In genomic region chr7:75989726-75990388, GRCh38 we compare ENCODE assay signal across 13 cellular contexts. TPM values are rescaled to one million over a fixed set of nuclear protein-coding genes. Genes with fewer than 3 reads are reported as not detected.
DNase-seq lines count a peak whose midpoint lies in the region; ATAC-seq and TF ChIP-seq lines count a peak whose summit lies in the region.
"Had no signal": no experiment of that assay in that cellular context is flagged by ENCODE, and none has a peak within 500 bp of the region (broad histone marks: within the 10 kb centered on the region; RNA-seq: fewer than 3 reads in every experiment).

No MANE protein-coding gene starts in this region.

- intact Hi-C loops in spleen (cut with DNase I; ENCODE audit: low total_unique reads): loop anchor here (10.0 kb wide), 1 partner anchor 115 kb away; the partner anchor contains the start of gene RHBDD2

- peaks cover 11% of the 10 kb centered on the region for H3K36me3 Mint-ChIP-seq in activated T-helper 17 cell treated with anti-CD3 and anti-CD28 coated beads, Interleukin-2, amount 50 U/mL, for 72 hours (ENCODE audit: low read depth)

- H3K27ac ChIP-seq in layer of hippocampus (ENCODE audit: low read depth, low read length) (peak overlapping the region; percentile 18), spleen (peak overlapping the region in 6 of 8 donors; percentile 29 to 72 (median 46))

- WGBS in spleen, 5 donors: 58 to 68% (median 62%) methylated on average over 15 of the region's 15 CpGs

- H3K4me1 ChIP-seq in spleen: peaks cover 9 to 75% (median 32%) of the 10 kb centered on the region in 6 donors

- DNase-seq in D341Med (ENCODE audit: low spot score) (peak; percentile 27), spleen (peak; percentile 69), COLO829 (ENCODE audit: low spot score) (no peak), GM19240 (ENCODE audit: insufficient read length, low spot score) (no peak)
- DNase-seq: activated T-cell treated with anti-CD3 and anti-CD28 coated beads, Interleukin-2, amount 50 U/mL, for 72 hours; effector memory CD8-positive, alpha-beta T cell; GOT3; occipital lobe; T1000 had no signal

- TF ChIP-seq POLR2A in spleen (IDR thresholded peaks at IDR 0.05): no peak

- no peak for TF ChIP-seq CTCF in spleen (IDR thresholded peaks at IDR 0.05 in 8 of 11, conservative IDR thresholded peaks at IDR 0.05 in 3 of 11)

- H3K4me1 Mint-ChIP-seq in activated T-helper 17 cell treated with anti-CD3 and anti-CD28 coated beads, Interleukin-2, amount 50 U/mL, for 72 hours: peaks cover 6% of the 10 kb centered on the region

- H3K4me3 Mint-ChIP-seq in activated T-helper 17 cell treated with anti-CD3 and anti-CD28 coated beads, Interleukin-2, amount 50 U/mL, for 72 hours: no peak overlapping the region
- H3K4me3 Mint-ChIP-seq: effector memory CD8-positive, alpha-beta T cell had no signal

- H3K27me3 ChIP-seq in layer of hippocampus (ENCODE audit: control insufficient read depth, insufficient read depth, low read length) (no peaks in the 10 kb centered on the region), spleen (replicated peaks in 1 of 7) (no peaks in the 10 kb centered on the region)

- peaks cover 5 to 50% (median 32%) of the 10 kb centered on the region in 6 donors for H3K36me3 ChIP-seq in spleen

- H3K9me3 ChIP-seq in spleen: no peaks in the 10 kb centered on the region

- no peaks in the 10 kb centered on the region for H3K27me3 Mint-ChIP-seq in activated T-helper 17 cell treated with anti-CD3 and anti-CD28 coated beads, Interleukin-2, amount 50 U/mL, for 72 hours
- H3K27me3 Mint-ChIP-seq: effector memory CD8-positive, alpha-beta T cell had no signal

- no peak for ATAC-seq in activated T-helper 17 cell treated with anti-CD3 and anti-CD28 coated beads, Interleukin-2, amount 50 U/mL, for 72 hours (replicated peaks)
- ATAC-seq in GM18511 (IDR thresholded peaks at IDR 0.05; ENCODE audit: unreplicated experiment) (no peak), HG03097 (IDR thresholded peaks at IDR 0.05; ENCODE audit: low FRiP score, unreplicated experiment) (no peak)
- ATAC-seq: activated T-cell treated with anti-CD3 and anti-CD28 coated beads, Interleukin-2, amount 50 U/mL, for 72 hours; effector memory CD8-positive, alpha-beta T cell had no signal

- peak overlapping the region; percentile 53 for H3K27ac Mint-ChIP-seq in activated T-helper 17 cell treated with anti-CD3 and anti-CD28 coated beads, Interleukin-2, amount 50 U/mL, for 72 hours
- H3K27ac Mint-ChIP-seq: activated T-cell treated with anti-CD3 and anti-CD28 coated beads, Interleukin-2, amount 50 U/mL, for 72 hours had no signal

- no peak overlapping the region for H3K4me3 ChIP-seq in spleen

- H3K9me3 Mint-ChIP-seq in activated T-helper 17 cell treated with anti-CD3 and anti-CD28 coated beads, Interleukin-2, amount 50 U/mL, for 72 hours: no peaks in the 10 kb centered on the region
- H3K9me3 Mint-ChIP-seq: activated T-cell treated with anti-CD3 and anti-CD28 coated beads, Interleukin-2, amount 50 U/mL, for 72 hours; effector memory CD8-positive, alpha-beta T cell had no signal

RNA-seq across cellular contexts. Expression of gene TMEM120A, which starts 4.5 kb away (rescaled TPM):
- total RNA-seq in activated T-helper 17 cell treated with anti-CD3 and anti-CD28 coated beads, Interleukin-2, amount 50 U/mL, for 72 hours: 10 to 100 TPM; 30.5 to 51.7 TPM
- total RNA-seq in spleen: 10 to 100 TPM; 24.9 to 57.9 (median 41.4) TPM
- polyA plus RNA-seq in spleen: 10 to 100 TPM; 30.1 to 66.2 (median 56.6) TPM

RNA-seq across cellular contexts. Expression of gene STYXL1, which starts 57.9 kb away (rescaled TPM):
- total RNA-seq in activated T-helper 17 cell treated with anti-CD3 and anti-CD28 coated beads, Interleukin-2, amount 50 U/mL, for 72 hours: 10 to 100 TPM; 31.0 to 31.1 TPM
- total RNA-seq in spleen: 10 to 100 TPM; 18.3 to 48.8 (median 28.4) TPM
- 10 to 100 TPM; 36.3 to 60.4 (median 45.0) TPM for polyA plus RNA-seq in spleen

RNA-seq across cellular contexts. Expression of gene MDH2, which starts 58.0 kb away (rescaled TPM):
- total RNA-seq in activated T-helper 17 cell treated with anti-CD3 and anti-CD28 coated beads, Interleukin-2, amount 50 U/mL, for 72 hours: 100 to 1,000 TPM; 155 to 231 TPM
- 100 to 1,000 TPM in 3 of 7 donors, 10 to 100 TPM in 4; 62.2 to 129 (median 97.7) TPM for total RNA-seq in spleen
- polyA plus RNA-seq in spleen: 10 to 100 TPM; 45.5 to 74.1 (median 71.4) TPM

Comparison
In these comparisons a context has a peak if more than half of its experiments do, and no peak if none do; other contexts are left out.
1. DNase-seq: peak in D341Med (single experiment) and spleen (single experiment); none in COLO829 (single experiment) and GM19240 (single experiment).